15 cellular contexts compared by ENCODE assay signal in genomic region chr7:157547611-157548010, GRCh38.
"Had no signal": no experiment of that assay in that cellular context is flagged by ENCODE, and none has a peak within 500 bp of the region (broad histone marks: within the 10 kb centered on the region; RNA-seq: fewer than 3 reads in every experiment).

No MANE protein-coding gene starts in this region.

- H3K27me3 ChIP-seq: adrenal gland, testis had no signal

- H3K36me3 ChIP-seq: adrenal gland, gastrocnemius medialis had no signal

- H3K9me3 Mint-ChIP-seq: activated B cell treated with CpG ODN at 0.5 μM for 24 hours; naive thymus-derived CD8-positive, alpha-beta T cell; stimulated activated naive CD8-positive, alpha-beta T cell treated with anti-CD3 and anti-CD28 coated beads, Interleukin-15, Interleukin-2, amounts not matched to agents 100 ng/mL and 50 ng/mL, for 24 hours; T-helper 1 cell treated with Interleukin-12 subunit alpha and Interleukin-12 subunit beta and Interleukin-4 antibody, amounts not matched to agents 30 μg/mL and 1 μg/mL, for 36 hours had no signal

- DNase-seq: activated B cell treated with CpG ODN at 0.5 μM for 24 hours; activated CD4-positive, alpha-beta T cell treated with anti-CD3 and anti-CD28 coated beads, Interleukin-2, amount 10 ng/mL, durations not matched to agents 7 days and 5 days; activated naive CD4-positive, alpha-beta T cell; activated T-cell treated with anti-CD3 and anti-CD28 coated beads, Interleukin-2, amount 50 U/mL, for 24 hours; adrenal gland; central memory CD4-positive, alpha-beta T cell; effector memory CD4-positive, alpha-beta T cell; gastrocnemius medialis; stimulated activated CD4-positive, alpha-beta T cell treated with anti-CD3 and anti-CD28 coated beads, Interleukin-4, amount 100 ng/mL, for 24 hours; testis had no signal

- ATAC-seq: gastrocnemius medialis; naive thymus-derived CD8-positive, alpha-beta T cell had no signal

- H3K4me1 Mint-ChIP-seq: activated B cell treated with CpG ODN at 0.5 μM for 24 hours; activated CD4-positive, alpha-beta T cell treated with anti-CD3 and anti-CD28 coated beads, Interleukin-2, amount 10 ng/mL, durations not matched to agents 7 days and 5 days had no signal

- H3K9me3 ChIP-seq: adrenal gland, gastrocnemius medialis, testis had no signal

- H3K27ac Mint-ChIP-seq: activated B cell treated with CpG ODN at 0.5 μM for 24 hours; activated CD4-positive, alpha-beta T cell treated with anti-CD3 and anti-CD28 coated beads, Interleukin-2, amount 10 ng/mL, durations not matched to agents 7 days and 5 days; activated T-cell treated with anti-CD3 and anti-CD28 coated beads, Interleukin-2, amount 50 U/mL, for 24 hours; stimulated activated naive CD8-positive, alpha-beta T cell treated with anti-CD3 and anti-CD28 coated beads, Interleukin-15, Interleukin-2, amounts not matched to agents 100 ng/mL and 50 ng/mL, for 24 hours; T-helper 1 cell treated with Interleukin-12 subunit alpha and Interleukin-12 subunit beta and Interleukin-4 antibody, amounts not matched to agents 30 μg/mL and 1 μg/mL, for 36 hours had no signal

- H3K4me1 ChIP-seq: adrenal gland, gastrocnemius medialis, testis had no signal

- H3K27me3 Mint-ChIP-seq: activated B cell treated with CpG ODN at 0.5 μM for 24 hours; activated CD4-positive, alpha-beta T cell treated with anti-CD3 and anti-CD28 coated beads, Interleukin-2, amount 10 ng/mL, durations not matched to agents 7 days and 5 days; activated T-cell treated with anti-CD3 and anti-CD28 coated beads, Interleukin-2, amount 50 U/mL, for 24 hours; stimulated activated naive CD8-positive, alpha-beta T cell treated with anti-CD3 and anti-CD28 coated beads, Interleukin-15, Interleukin-2, amounts not matched to agents 100 ng/mL and 50 ng/mL, for 24 hours had no signal

- H3K4me3 Mint-ChIP-seq: activated B cell treated with CpG ODN at 0.5 μM for 24 hours; activated CD4-positive, alpha-beta T cell treated with anti-CD3 and anti-CD28 coated beads, Interleukin-2, amount 10 ng/mL, durations not matched to agents 7 days and 5 days; activated T-cell treated with anti-CD3 and anti-CD28 coated beads, Interleukin-2, amount 50 U/mL, for 24 hours; naive thymus-derived CD8-positive, alpha-beta T cell; stimulated activated naive CD8-positive, alpha-beta T cell treated with anti-CD3 and anti-CD28 coated beads, Interleukin-15, Interleukin-2, amounts not matched to agents 100 ng/mL and 50 ng/mL, for 24 hours; T-helper 1 cell treated with Interleukin-12 subunit alpha and Interleukin-12 subunit beta and Interleukin-4 antibody, amounts not matched to agents 30 μg/mL and 1 μg/mL, for 36 hours had no signal

- H3K4me3 ChIP-seq: adrenal gland, gastrocnemius medialis, lung, testis had no signal

- H3K27ac ChIP-seq: adrenal gland, epithelial cell of prostate, gastrocnemius medialis, testis had no signal
